In genomic region chr5:170097934-170098333, GRCh38 we compare ENCODE assay signal across 26 cellular contexts. TPM values are rescaled to one million over a fixed set of nuclear protein-coding genes. Genes with fewer than 3 reads are reported as not detected.
DNase-seq lines count a peak whose midpoint lies in the region; ATAC-seq and TF ChIP-seq lines count a peak whose summit lies in the region.
"Had no signal": no experiment of that assay in that cellular context is flagged by ENCODE, and none has a peak within 500 bp of the region (broad histone marks: within the 10 kb centered on the region; RNA-seq: fewer than 3 reads in every experiment).

No MANE protein-coding gene starts in this region.

- no peak overlapping the region for H3K4me3 Mint-ChIP-seq in activated naive CD8-positive, alpha-beta T cell treated with anti-CD3 and anti-CD28 coated beads, Interleukin-2, amount 50 U/mL, for 24 hours
- H3K4me3 Mint-ChIP-seq: activated naive CD8-positive, alpha-beta T cell treated with anti-CD3 and anti-CD28 coated beads, Interleukin-2, amount 10 ng/mL, durations not matched to agents 7 days and 5 days; activated T-cell treated with anti-CD3 and anti-CD28 coated beads, Interleukin-2, amount 50 U/mL, for 72 hours; CD4-positive, CD25-positive, alpha-beta regulatory T cell; nephron progenitor cell; stimulated activated memory B cell treated with anti-CD40 and anti-IgM and Interleukin-4, amounts not matched to agents 10 μg/mL and 1 μg/mL and 100 μg/mL, for 72 hours; T-helper 1 cell treated with Interleukin-12 subunit alpha and Interleukin-12 subunit beta and Interleukin-4 antibody, amounts not matched to agents 30 μg/mL and 1 μg/mL, for 36 hours had no signal

- peaks cover 2% of the 10 kb centered on the region for H3K4me1 Mint-ChIP-seq in activated naive CD8-positive, alpha-beta T cell treated with anti-CD3 and anti-CD28 coated beads, Interleukin-2, amount 50 U/mL, for 24 hours

- H3K27ac ChIP-seq in left ventricle myocardium inferior (replicated peaks), result no peak overlapping the region
- H3K27ac ChIP-seq in heart right ventricle, result no peak overlapping the region
- no peak overlapping the region for H3K27ac ChIP-seq in upper lobe of left lung
- H3K27ac ChIP-seq: A549, breast epithelium, tibial nerve had no signal

- H3K36me3 ChIP-seq in left ventricle myocardium inferior, result no peaks in the 10 kb centered on the region
- H3K36me3 ChIP-seq in heart right ventricle, result no peaks in the 10 kb centered on the region
- H3K36me3 ChIP-seq in upper lobe of left lung, result no peaks in the 10 kb centered on the region
- H3K36me3 ChIP-seq: breast epithelium, tibial nerve had no signal

- no peak overlapping the region for H3K27ac Mint-ChIP-seq in activated naive CD8-positive, alpha-beta T cell treated with anti-CD3 and anti-CD28 coated beads, Interleukin-2, amount 50 U/mL, for 24 hours
- H3K27ac Mint-ChIP-seq: activated naive CD8-positive, alpha-beta T cell treated with anti-CD3 and anti-CD28 coated beads, Interleukin-2, amount 10 ng/mL, durations not matched to agents 7 days and 5 days; activated T-cell treated with anti-CD3 and anti-CD28 coated beads, Interleukin-2, amount 50 U/mL, for 72 hours; nephron progenitor cell; stimulated activated memory B cell treated with anti-CD40 and anti-IgM and Interleukin-4, amounts not matched to agents 10 μg/mL and 1 μg/mL and 100 μg/mL, for 72 hours; T-helper 1 cell treated with Interleukin-12 subunit alpha and Interleukin-12 subunit beta and Interleukin-4 antibody, amounts not matched to agents 30 μg/mL and 1 μg/mL, for 36 hours had no signal

- peaks cover 7% of the 10 kb centered on the region for H3K9me3 ChIP-seq in left ventricle myocardium inferior (replicated peaks)
- H3K9me3 ChIP-seq in heart right ventricle, result peaks cover 0 to 10% (median 0%) of the 10 kb centered on the region in 11 donors
- H3K9me3 ChIP-seq in upper lobe of left lung, result peaks cover 0 to 5% (median 0%) of the 10 kb centered on the region in 4 donors
- H3K9me3 ChIP-seq: A549, tibial nerve had no signal

- TF ChIP-seq CTCF in left ventricle myocardium inferior (IDR thresholded peaks at IDR 0.05; ENCODE audit: borderline replicate concordance) (no peak), heart right ventricle (IDR thresholded peaks at IDR 0.05) (no peak), upper lobe of left lung (IDR thresholded peaks at IDR 0.05) (no peak)

- ATAC-seq in heart right ventricle (no peak), left lobe of liver (peak; percentile 64), upper lobe of left lung (ENCODE audit: low FRiP score in 2 of 2) (peak in 1 of 2 donors; percentile 33)
- ATAC-seq in activated naive CD8-positive, alpha-beta T cell treated with anti-CD3 and anti-CD28 coated beads, Interleukin-2, amount 50 U/mL, for 24 hours, result no peak
- ATAC-seq: A549; activated T-cell treated with anti-CD3 and anti-CD28 coated beads, Interleukin-2, amount 50 U/mL, for 72 hours; stimulated activated memory B cell treated with anti-CD40 and anti-IgM and Interleukin-4, amounts not matched to agents 10 μg/mL and 1 μg/mL and 100 μg/mL, for 72 hours had no signal

- DNase-seq in left ventricle myocardium inferior (peak; percentile 23), heart right ventricle (no peak), UCSD-AML1 (lab: John Stamatoyannopoulos, UW; ENCODE audit: unreplicated experiment) (peak; percentile 88), left lobe of liver (ENCODE audit: low spot score) (peak; percentile 51), upper lobe of left lung (peak; percentile 21 to 43), NOMO-1 (lab: John Stamatoyannopoulos, UW; ENCODE audit: unreplicated experiment in 2 of 2) (no peak), kidney glomerular epithelial cell (lab: John Stamatoyannopoulos, UW) (no peak)
- DNase-seq in activated naive CD8-positive, alpha-beta T cell treated with anti-CD3 and anti-CD28 coated beads, Interleukin-2, amount 50 U/mL, for 24 hours, result no peak
- DNase-seq: activated CD8-positive, alpha-beta memory T cell treated with anti-CD3 and anti-CD28 coated beads for 24 hours; activated naive CD8-positive, alpha-beta T cell treated with anti-CD3 and anti-CD28 coated beads, Interleukin-2, amount 10 ng/mL, durations not matched to agents 7 days and 5 days; activated T-cell treated with anti-CD3 and anti-CD28 coated beads, Interleukin-2, amount 50 U/mL, for 72 hours; CD4-positive, CD25-positive, alpha-beta regulatory T cell; DMS53; MM.1S; NCI-H2029; nephron progenitor cell; SHP77 had no signal

- peaks cover 6% of the 10 kb centered on the region for H3K27me3 Mint-ChIP-seq in activated naive CD8-positive, alpha-beta T cell treated with anti-CD3 and anti-CD28 coated beads, Interleukin-2, amount 50 U/mL, for 24 hours
- H3K27me3 Mint-ChIP-seq: stimulated activated memory B cell treated with anti-CD40 and anti-IgM and Interleukin-4, amounts not matched to agents 10 μg/mL and 1 μg/mL and 100 μg/mL, for 72 hours had no signal

- no peaks in the 10 kb centered on the region for H3K36me3 Mint-ChIP-seq in activated naive CD8-positive, alpha-beta T cell treated with anti-CD3 and anti-CD28 coated beads, Interleukin-2, amount 50 U/mL, for 24 hours (ENCODE audit: low read depth)
- H3K36me3 Mint-ChIP-seq: activated naive CD8-positive, alpha-beta T cell treated with anti-CD3 and anti-CD28 coated beads, Interleukin-2, amount 10 ng/mL, durations not matched to agents 7 days and 5 days; CD4-positive, CD25-positive, alpha-beta regulatory T cell; stimulated activated memory B cell treated with anti-CD40 and anti-IgM and Interleukin-4, amounts not matched to agents 10 μg/mL and 1 μg/mL and 100 μg/mL, for 72 hours had no signal

- TF ChIP-seq EP300 in upper lobe of left lung (IDR thresholded peaks at IDR 0.05), result no peak

- H3K4me1 ChIP-seq in left ventricle myocardium inferior (no peaks in the 10 kb centered on the region), heart right ventricle (peaks cover 0 to 39% (median 0%) of the 10 kb centered on the region in 9 donors), upper lobe of left lung (peaks cover 8 to 25% (median 11%) of the 10 kb centered on the region in 4 donors)
- H3K4me1 ChIP-seq: breast epithelium, tibial nerve had no signal

- H3K9me3 Mint-ChIP-seq in activated naive CD8-positive, alpha-beta T cell treated with anti-CD3 and anti-CD28 coated beads, Interleukin-2, amount 50 U/mL, for 24 hours, result no peaks in the 10 kb centered on the region
- H3K9me3 Mint-ChIP-seq: activated naive CD8-positive, alpha-beta T cell treated with anti-CD3 and anti-CD28 coated beads, Interleukin-2, amount 10 ng/mL, durations not matched to agents 7 days and 5 days; stimulated activated memory B cell treated with anti-CD40 and anti-IgM and Interleukin-4, amounts not matched to agents 10 μg/mL and 1 μg/mL and 100 μg/mL, for 72 hours; T-helper 1 cell treated with Interleukin-12 subunit alpha and Interleukin-12 subunit beta and Interleukin-4 antibody, amounts not matched to agents 30 μg/mL and 1 μg/mL, for 36 hours had no signal

- intact Hi-C loops in left ventricle myocardium inferior (cut with micrococcal nuclease) (loop anchor here (2.0 kb wide), 1 partner anchor 87 kb away; no protein-coding TSS in a partner anchor), heart right ventricle (cut with DNase I) (loop anchor here in 1 of 10 donors (10.0 kb wide), 1 partner anchor 307 kb away; no protein-coding TSS in a partner anchor)

- WGBS in heart right ventricle, 2 donors, result 59 to 60% methylated on average over 9 of the region's 9 CpGs
- 48 to 58% methylated on average over 9 of the region's 9 CpGs for WGBS in upper lobe of left lung, 2 donors

- TF ChIP-seq POLR2A in upper lobe of left lung (IDR thresholded peaks at IDR 0.05), result no peak

- H3K27me3 ChIP-seq in left ventricle myocardium inferior (ENCODE audit: low read depth) (peaks cover 27% of the 10 kb centered on the region), heart right ventricle (peaks cover 0 to 9% (median 0%) of the 10 kb centered on the region in 7 donors), upper lobe of left lung (no peaks in the 10 kb centered on the region)
- H3K27me3 ChIP-seq: breast epithelium, tibial nerve had no signal

- no peak overlapping the region for H3K4me3 ChIP-seq in left ventricle myocardium inferior
- H3K4me3 ChIP-seq in heart right ventricle, result no peak overlapping the region
- H3K4me3 ChIP-seq in upper lobe of left lung, result no peak overlapping the region
- H3K4me3 ChIP-seq: A549, breast epithelium, tibial nerve had no signal

RNA-seq across cellular contexts. Expression of gene FOXI1, which starts 7.8 kb away (rescaled TPM):
- total RNA-seq in left ventricle myocardium inferior (not detected), heart right ventricle (not detected), left lobe of liver (not detected), upper lobe of left lung (under 1 TPM in 1 of 6 donors, not detected in 5; 0.30 TPM)
- polyA plus RNA-seq in heart right ventricle, result not detected
- total RNA-seq: activated naive CD8-positive, alpha-beta T cell treated with anti-CD3 and anti-CD28 coated beads, Interleukin-2, amount 10 ng/mL, durations not matched to agents 7 days and 5 days; activated T-cell treated with anti-CD3 and anti-CD28 coated beads, Interleukin-2, amount 50 U/mL, for 72 hours; CD4-positive, CD25-positive, alpha-beta regulatory T cell; mesenteric fat pad; NCI-H460; pulmonary artery endothelial cell had no signal
- polyA plus RNA-seq: A549; CD4-positive, CD25-positive, alpha-beta regulatory T cell; esophagus had no signal

Comparison
In these comparisons a context has a peak if more than half of its experiments do, and no peak if none do; other contexts are left out.
1. DNase-seq: peak in left ventricle myocardium inferior (single experiment), UCSD-AML1 (single experiment), left lobe of liver (single experiment) and upper lobe of left lung (2 of 2); none in heart right ventricle (0 of 2), NOMO-1 (0 of 2), activated naive CD8-positive, alpha-beta T cell treated with anti-CD3 and anti-CD28 coated beads, Interleukin-2, amount 50 U/mL, for 24 hours (single experiment) and kidney glomerular epithelial cell (single experiment).